In the genomic region with DNA sequence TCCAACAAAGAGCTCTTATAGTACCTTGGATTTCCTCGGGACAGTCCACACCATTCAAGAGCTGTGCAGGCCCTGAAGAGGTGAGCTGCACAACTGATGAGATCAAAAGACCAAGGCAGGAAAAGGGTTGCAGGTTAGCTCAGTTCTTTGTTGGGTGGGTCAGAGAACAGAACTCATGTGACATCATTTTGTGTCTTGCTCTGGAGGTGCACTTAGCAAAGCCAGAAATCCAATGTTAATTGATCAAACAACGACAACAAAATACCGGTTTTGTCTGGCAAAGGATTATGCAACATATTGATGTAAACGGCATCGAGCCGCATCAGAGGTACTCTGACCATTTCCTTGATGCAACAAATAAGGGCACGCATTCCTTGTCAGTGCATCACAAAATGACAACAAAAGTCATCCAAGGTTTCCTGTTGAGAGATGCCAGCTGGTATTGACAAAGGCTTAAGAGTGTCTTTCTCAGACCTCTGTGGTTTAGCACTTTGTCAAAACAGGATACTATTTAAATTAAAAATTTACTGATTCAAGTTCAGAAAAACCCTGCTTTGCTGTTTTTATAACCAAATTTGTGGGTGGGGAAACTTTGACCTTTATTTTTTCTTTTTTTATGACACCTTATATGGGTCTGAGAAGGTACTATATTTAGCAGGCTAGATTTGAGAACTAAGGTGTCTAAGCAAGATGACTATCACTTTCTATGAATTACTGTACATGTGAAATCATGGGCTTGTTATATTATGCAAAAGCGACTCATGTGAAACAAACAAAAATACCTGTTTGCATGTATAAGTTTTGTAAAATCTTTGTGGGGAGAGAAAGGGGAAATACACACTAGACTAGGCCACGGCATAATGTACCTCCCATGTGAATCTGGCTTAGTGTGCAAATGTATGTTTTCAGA, we compare ENCODE assay signal across 8 cellular contexts.
DNase-seq lines count a peak whose midpoint lies in the region; ATAC-seq and TF ChIP-seq lines count a peak whose summit lies in the region.

No MANE protein-coding gene starts in this region.

- peak overlapping the region; percentile 77 for H3K4me2 ChIP-seq in OCI-LY3 (ENCODE audit: low read length)

- POLR2A ChIA-PET in HEK293 (lab: Yijun Ruan, JAX), result no interaction called here

- H3K27ac ChIP-seq in HEK293 (ENCODE audit: extremely low read depth, low read depth, low read length) (no peak overlapping the region), OCI-LY3 (ENCODE audit: low read length) (peak overlapping the region; percentile 94)

- intact Hi-C loops in Right ventricle myocardium inferior (cut with DNase I), result no loop called here

- DNase-seq in NCI-H524 treated with DMSO at 0.1 percent for 48 hours (lab: John Stamatoyannopoulos, UW) (no peak), SIG-M5 treated with dmso at 0.1 percent for 504 hours (lab: John Stamatoyannopoulos, UW; ENCODE audit: unreplicated experiment) (no peak), Right ventricle myocardium inferior (ENCODE audit: missing footprints) (no peak), AG20443 (ENCODE audit: low spot score) (no peak)

- H3K27me3 ChIP-seq in OCI-LY3 (ENCODE audit: low read depth, low read length), result no peaks in the 10 kb centered on the region

- H4K20me1 ChIP-seq in OCI-LY3 (ENCODE audit: insufficient read depth, low read length), result no peaks in the 10 kb centered on the region

- H3K9ac ChIP-seq in OCI-LY3 (ENCODE audit: low read length), result peak overlapping the region; percentile 77

- no peaks in the 10 kb centered on the region for H3K36me3 ChIP-seq in HEK293 (ENCODE audit: control insufficient read depth in 2 of 2, insufficient read depth in 1 of 2, low read length in 2 of 2)
- peaks cover 27% of the 10 kb centered on the region for H3K36me3 ChIP-seq in OCI-LY3 (replicated peaks; ENCODE audit: low read depth, low read length)

- H3K9me3 ChIP-seq in HEK293 (ENCODE audit: control insufficient read depth, insufficient read depth, low read depth, low read length) (no peaks in the 10 kb centered on the region), OCI-LY3 (ENCODE audit: insufficient read depth, low read length) (peaks cover 4% of the 10 kb centered on the region; the same call in 1 of the 2 replicates)

- peaks cover 83% of the 10 kb centered on the region for H3K79me2 ChIP-seq in OCI-LY3 (ENCODE audit: low read length)

- CTCF ChIA-PET in HEK293 (lab: Yijun Ruan, JAX), result interaction anchor here (0.6 kb wide), 1 partner anchor 44 kb away, joined by 3 read pairs; no protein-coding TSS in a partner anchor

- H2AFZ ChIP-seq in OCI-LY3 (ENCODE audit: low read depth, low read length), result no peak overlapping the region

- no peak overlapping the region for H3K4me3 ChIP-seq in HEK293 (ENCODE audit: low read depth, low read length)
- peak overlapping the region; percentile 59 for H3K4me3 ChIP-seq in OCI-LY3 (ENCODE audit: low read length)

- H3K4me1 ChIP-seq in HEK293 (ENCODE audit: control insufficient read depth, insufficient read depth, low read length), result no peaks in the 10 kb centered on the region
- H3K4me1 ChIP-seq in OCI-LY3 (ENCODE audit: low read length), result peaks cover 91% of the 10 kb centered on the region

- TF ChIP-seq CTCF in HEK293 (tag by site-specific recombination; IDR thresholded peaks at IDR 0.05) (no peak), OCI-LY3 (IDR thresholded peaks at IDR 0.05; ENCODE audit: low read depth, low read length) (no peak)

- ATAC-seq in GM18511 (IDR thresholded peaks at IDR 0.05; ENCODE audit: unreplicated experiment) (peak; percentile 90), esophagus mucosa (peak; percentile 87), Right ventricle myocardium inferior (no peak)

TF ChIP-seq in HEK293, 187 proteins besides CTCF, POLR2A, EP300 and RAD21:
- TF ChIP-seq ZNF248 (tag by site-specific recombination; IDR thresholded peaks at IDR 0.05), result no peak
- TF ChIP-seq KLF7 (tag by site-specific recombination; IDR thresholded peaks at IDR 0.05; ENCODE audit: borderline replicate concordance), result no peak
- TF ChIP-seq ZNF302 (tag by site-specific recombination; IDR thresholded peaks at IDR 0.05; ENCODE audit: low read depth), result no peak
- no peak for TF ChIP-seq ZNF133 (tag by site-specific recombination; IDR thresholded peaks at IDR 0.05)
- TF ChIP-seq ZFP69B (tag by site-specific recombination; IDR thresholded peaks at IDR 0.05), result no peak
- peak; percentile 72; the same call in 1 of the 2 replicates for TF ChIP-seq ZNF239 (tag by site-specific recombination; IDR thresholded peaks at IDR 0.05)
TF ChIP-seq in HEK293: peak in this region for 1.
